In the genomic region with DNA sequence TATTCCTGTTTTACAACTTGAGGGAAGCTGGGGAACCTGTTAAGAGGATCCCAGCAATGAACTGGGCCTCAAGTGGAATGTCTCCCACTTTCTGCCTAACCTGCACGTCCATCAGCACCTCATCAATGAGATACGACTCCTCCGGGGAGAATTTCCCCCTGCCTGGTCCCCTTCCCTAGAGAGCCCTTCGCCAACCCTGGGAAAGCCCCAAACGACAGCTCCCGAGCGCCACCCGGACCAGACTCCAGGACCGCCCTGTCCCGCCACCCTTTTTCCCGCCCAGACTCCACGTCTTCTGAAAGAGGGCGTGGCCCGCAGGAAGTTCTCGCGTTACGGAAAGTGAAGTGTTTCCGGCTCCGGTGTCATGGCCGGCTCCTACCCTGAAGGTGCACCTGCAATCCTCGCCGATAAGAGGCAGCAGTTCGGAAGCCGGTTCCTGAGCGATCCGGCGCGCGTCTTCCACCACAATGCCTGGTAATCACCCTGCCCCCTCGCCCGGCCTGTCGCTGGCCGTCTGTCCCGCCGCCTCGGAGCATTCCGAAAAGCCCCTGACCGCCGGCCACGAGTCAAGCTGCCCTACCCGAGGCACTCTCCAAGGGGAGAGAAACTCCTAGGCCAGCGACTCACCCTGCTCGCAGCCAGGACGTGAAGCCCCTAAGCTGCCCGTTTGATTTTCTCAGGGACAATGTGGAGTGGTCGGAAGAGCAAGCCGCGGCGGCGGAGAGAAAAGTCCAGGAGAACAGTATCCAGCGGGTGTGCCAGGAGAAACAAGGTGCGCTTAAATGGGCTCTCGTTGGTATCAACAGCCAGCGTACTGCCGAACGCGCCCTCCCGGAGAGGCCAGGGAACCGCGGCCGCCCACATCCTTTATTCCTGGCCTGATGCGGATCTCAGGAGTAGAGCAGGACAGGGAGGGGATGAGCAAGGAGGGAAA, we compare ENCODE assay signal across 8 cellular contexts. TPM values are rescaled to one million over a fixed set of nuclear protein-coding genes. Genes with fewer than 3 reads are reported as not detected.
DNase-seq lines count a peak whose midpoint lies in the region; ATAC-seq and TF ChIP-seq lines count a peak whose summit lies in the region.
"Not testable (repeated sequence)": the region's sequence is repeated elsewhere in the genome, so short reads cannot be mapped to it uniquely, and the experiment has no call there.

A gene with protein sequence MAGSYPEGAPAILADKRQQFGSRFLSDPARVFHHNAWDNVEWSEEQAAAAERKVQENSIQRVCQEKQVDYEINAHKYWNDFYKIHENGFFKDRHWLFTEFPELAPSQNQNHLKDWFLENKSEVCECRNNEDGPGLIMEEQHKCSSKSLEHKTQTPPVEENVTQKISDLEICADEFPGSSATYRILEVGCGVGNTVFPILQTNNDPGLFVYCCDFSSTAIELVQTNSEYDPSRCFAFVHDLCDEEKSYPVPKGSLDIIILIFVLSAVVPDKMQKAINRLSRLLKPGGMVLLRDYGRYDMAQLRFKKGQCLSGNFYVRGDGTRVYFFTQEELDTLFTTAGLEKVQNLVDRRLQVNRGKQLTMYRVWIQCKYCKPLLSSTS (plus strand): TSS at position 347 of the 934 bp plus-strand sequence. CDS start 18 bp downstream, at position 365.

- peak; percentile 38 for TF ChIP-seq CTCF in GM13977 (IDR thresholded peaks at IDR 0.05; ENCODE audit: extremely low read depth, insufficient read depth, missing control alignments)
- TF ChIP-seq CTCF in psoas muscle (IDR thresholded peaks at IDR 0.05), result peak; percentile 49
- peak in 3 of 4 experiments; percentile 33 to 50 (median 38) for TF ChIP-seq CTCF in uterus (IDR thresholded peaks at IDR 0.05)

- ATAC-seq in HG02884 (IDR thresholded peaks at IDR 0.05; ENCODE audit: unreplicated experiment) (peak; percentile 93), left ventricle myocardium superior (peak; percentile 99), psoas muscle (peak; percentile 95 to 97 (median 96))

- TF ChIP-seq POLR2A in uterus (IDR thresholded peaks at IDR 0.05), result peak; percentile 59 to 76

- H3K36me3 ChIP-seq in psoas muscle (ENCODE audit: insufficient read depth in 1 of 2, low read depth in 1 of 2), result peaks cover 0 to 26% of the 10 kb centered on the region in 2 donors
- not testable (repeated sequence) for H3K36me3 ChIP-seq in uterus

- DNase-seq in GM13977 (ENCODE audit: low spot score) (peak; percentile 80), NCI-H146 treated with DMSO at 0.1 percent for 48 hours (lab: John Stamatoyannopoulos, UW; ENCODE audit: unreplicated experiment) (peak; percentile 88), amygdala (lab: John Stamatoyannopoulos, UW) (peak; percentile 35 to 92 (median 82)), left ventricle myocardium superior (peak; percentile 92), psoas muscle (peak; percentile 89 to 94), uterus (peak; percentile 86 to 89)

- intact Hi-C loops in T-helper 1 cell treated with Interleukin-12 subunit alpha and Interleukin-12 subunit beta and Interleukin-4 antibody, amounts not matched to agents 30 ng/mL and 1 ng/mL, for 36 hours (cut with micrococcal nuclease), result loop anchor here (1.0 to 2.0 kb wide), 11 partner anchors 17 to 579 kb away; partner anchors contain the start of genes ATP6V1F, CALU, CCDC136 and HILPDA
- intact Hi-C loops in left ventricle myocardium superior (cut with micrococcal nuclease); uterus (cut with DNase I; ENCODE audit: low total_unique reads): not testable (repeated sequence)
- intact Hi-C loops in psoas muscle (cut with DNase I), result loop anchor here in 1 of 2 donors (10.0 kb wide), 1 partner anchor 58 kb away; no protein-coding TSS in a partner anchor

- 0 to 1% (median 0%) methylated on average over 56 to 62 of the region's 62 CpGs for WGBS in psoas muscle, 3 donors

- H3K9me3 ChIP-seq in psoas muscle, uterus: not testable (repeated sequence)

- in situ Hi-C loops in GM13977 (cut with MboI; ENCODE audit: low pct_unique_long_range_greater_than_20kb, low sequenced_read_pairs, unreplicated experiment), result not testable (repeated sequence)

- H3K27ac ChIP-seq in psoas muscle (peak within 1 kb of the TSS; percentile 89), uterus (peak within 1 kb of the TSS; percentile 67 to 77)

- peak within 1 kb of the TSS; percentile 88 for H3K4me3 ChIP-seq in psoas muscle
- H3K4me3 ChIP-seq in uterus, result peak within 1 kb of the TSS; percentile 60 to 81

- H3K4me1 ChIP-seq in psoas muscle, result peaks cover 12% of the 10 kb centered on the region
- not testable (repeated sequence) for H3K4me1 ChIP-seq in uterus

- H3K27me3 ChIP-seq in psoas muscle (ENCODE audit: insufficient read depth in 3 of 3, low read length in 2 of 3); uterus: not testable (repeated sequence)

RNA-seq across cellular contexts. Expression of the gene that starts here (rescaled TPM):
- 36.6 and 39.6 TPM in 2 replicates for total RNA-seq in T-helper 1 cell treated with Interleukin-12 subunit alpha and Interleukin-12 subunit beta and Interleukin-4 antibody, amounts not matched to agents 30 ng/mL and 1 ng/mL, for 36 hours
- 19.4 TPM for total RNA-seq in left ventricle myocardium superior
- 10 to 100 TPM; 18.1 to 29.2 (median 21.8) TPM for total RNA-seq in psoas muscle
- 10 to 100 TPM; 11.8 to 26.0 (median 24.2) TPM for polyA plus RNA-seq in psoas muscle
- 10 to 100 TPM; 15.0 to 45.7 (median 26.5) TPM for total RNA-seq in uterus

Comparison
In these comparisons a context has a peak if more than half of its experiments do, and no peak if none do; other contexts are left out.
1. Peak in every context shown above with its lines: DNase-seq, ATAC-seq, H3K4me3 ChIP-seq and H3K27ac ChIP-seq.